17 cellular contexts compared by ENCODE assay signal in the genomic region with DNA sequence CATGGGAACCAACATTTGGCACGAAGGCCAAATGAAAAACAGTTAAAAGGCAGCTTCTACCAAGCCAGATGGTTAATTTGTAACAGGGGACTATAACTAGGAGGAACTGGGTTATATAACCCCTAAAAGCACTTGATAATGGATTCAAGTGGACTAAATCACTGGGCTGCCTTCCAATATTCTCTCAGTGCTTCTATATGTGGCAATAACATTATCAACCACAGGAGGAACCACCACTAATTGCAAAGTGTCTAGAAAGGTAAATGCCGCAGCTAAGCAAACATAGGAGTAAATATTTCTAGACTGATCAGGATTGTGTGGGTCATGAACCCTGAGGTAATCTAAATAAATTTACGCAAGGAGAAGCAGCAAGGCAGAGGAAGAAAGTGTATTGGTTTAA.
DNase-seq lines count a peak whose midpoint lies in the region; ATAC-seq and TF ChIP-seq lines count a peak whose summit lies in the region.
"Had no signal": no experiment of that assay in that cellular context is flagged by ENCODE, and none has a peak within 500 bp of the region (broad histone marks: within the 10 kb centered on the region; RNA-seq: fewer than 3 reads in every experiment).

No MANE protein-coding gene starts in this region.

- no peaks in the 10 kb centered on the region for H4K20me1 ChIP-seq in smooth muscle cell (ENCODE audit: low read depth)

- H3K4me1 ChIP-seq in smooth muscle cell (ENCODE audit: low read depth), result no peaks in the 10 kb centered on the region

- no peak for ATAC-seq in T-helper 17 cell
- ATAC-seq: activated T-helper 17 cell treated with anti-CD3 and anti-CD28 coated beads, Interleukin-2, amount 50 U/mL, for 72 hours; effector memory CD8-positive, alpha-beta T cell; left ventricle myocardium superior; naive thymus-derived CD8-positive, alpha-beta T cell; Right ventricle myocardium inferior had no signal

- 56% methylated on average over 3 of the region's 3 CpGs for WGBS in smooth muscle cell (ENCODE audit: low lambda C conversion rate)

- H3K27ac Mint-ChIP-seq in T-helper 17 cell, result no peak overlapping the region
- H3K27ac Mint-ChIP-seq: activated B cell treated with CpG ODN at 0.5 μM for 24 hours; activated T-helper 17 cell treated with anti-CD3 and anti-CD28 coated beads, Interleukin-2, amount 50 U/mL, for 72 hours; CD4-positive, alpha-beta memory T cell; effector memory CD8-positive, alpha-beta T cell; naive thymus-derived CD8-positive, alpha-beta T cell; T-helper 1 cell treated with Interleukin-12 subunit alpha and Interleukin-12 subunit beta and Interleukin-4 antibody, amounts not matched to agents 30 μg/mL and 1 μg/mL, for 36 hours had no signal

- H3K4me1 Mint-ChIP-seq in T-helper 17 cell, result no peaks in the 10 kb centered on the region
- H3K4me1 Mint-ChIP-seq: activated B cell treated with CpG ODN at 0.5 μM for 24 hours; activated T-helper 17 cell treated with anti-CD3 and anti-CD28 coated beads, Interleukin-2, amount 50 U/mL, for 72 hours; CD4-positive, alpha-beta memory T cell; naive thymus-derived CD8-positive, alpha-beta T cell had no signal

- no peak overlapping the region for H3K4me3 Mint-ChIP-seq in T-helper 17 cell
- H3K4me3 Mint-ChIP-seq: activated B cell treated with CpG ODN at 0.5 μM for 24 hours; activated T-helper 17 cell treated with anti-CD3 and anti-CD28 coated beads, Interleukin-2, amount 50 U/mL, for 72 hours; CD4-positive, alpha-beta memory T cell; effector memory CD8-positive, alpha-beta T cell; naive thymus-derived CD8-positive, alpha-beta T cell; T-helper 1 cell treated with Interleukin-12 subunit alpha and Interleukin-12 subunit beta and Interleukin-4 antibody, amounts not matched to agents 30 μg/mL and 1 μg/mL, for 36 hours had no signal

- no peaks in the 10 kb centered on the region for H3K27me3 ChIP-seq in smooth muscle cell (ENCODE audit: low read depth)

- DNase-seq in Caki2 (ENCODE audit: low read depth), result peak; percentile 80
- peak; percentile 36 for DNase-seq in NCI-H1417 treated with DMSO at 0.1 percent for 48 hours (lab: John Stamatoyannopoulos, UW)
- peak; percentile 84 for DNase-seq in NCI-H774 (lab: John Stamatoyannopoulos, UW)
- peak; percentile 1 for DNase-seq in kidney glomerular epithelial cell (lab: John Stamatoyannopoulos, UW)
- DNase-seq in germinal center (ENCODE audit: low spot score), result no peak
- no peak for DNase-seq in T-helper 17 cell
- no peak for DNase-seq in smooth muscle cell (lab: John Stamatoyannopoulos, UW; ENCODE audit: unreplicated experiment)
- no peak for DNase-seq in erythroblast (lab: John Stamatoyannopoulos, UW)
- DNase-seq: activated B cell treated with CpG ODN at 0.5 μM for 24 hours; CD4-positive, alpha-beta memory T cell; effector memory CD8-positive, alpha-beta T cell; left ventricle myocardium superior; naive thymus-derived CD8-positive, alpha-beta T cell; stimulated activated naive CD4-positive, alpha-beta T cell treated with Interleukin-2 at 50 U/mL for 16 hours had no signal

- in situ Hi-C loops in Caki2 (cut with HindIII; ENCODE audit: low pct_unique_long_range_greater_than_20kb, low sequenced_read_pairs), result no loop called here

- no peak overlapping the region for H3K4me2 ChIP-seq in smooth muscle cell

- TF ChIP-seq POLR2A in erythroblast (IDR thresholded peaks at IDR 0.05; ENCODE audit: low read length), result no peak

- H3K27me3 Mint-ChIP-seq in T-helper 17 cell, result no peaks in the 10 kb centered on the region
- H3K27me3 Mint-ChIP-seq: activated B cell treated with CpG ODN at 0.5 μM for 24 hours; activated T-helper 17 cell treated with anti-CD3 and anti-CD28 coated beads, Interleukin-2, amount 50 U/mL, for 72 hours; CD4-positive, alpha-beta memory T cell; effector memory CD8-positive, alpha-beta T cell; naive thymus-derived CD8-positive, alpha-beta T cell had no signal

- H2AFZ ChIP-seq in smooth muscle cell (ENCODE audit: low read depth), result no peak overlapping the region

- TF ChIP-seq CTCF in smooth muscle cell (IDR thresholded peaks at IDR 0.05; ENCODE audit: borderline replicate concordance, insufficient read depth, poor library complexity, severe bottlenecking), result no peak

- no peaks in the 10 kb centered on the region for H3K36me3 ChIP-seq in smooth muscle cell (ENCODE audit: low read depth)

- no peak overlapping the region for H3K9ac ChIP-seq in smooth muscle cell (ENCODE audit: low read depth)

- H3K9me3 ChIP-seq in T-helper 17 cell (ENCODE audit: control insufficient read depth, low read length, poor library complexity, severe bottlenecking) (no peaks in the 10 kb centered on the region), smooth muscle cell (replicated peaks; ENCODE audit: low read depth) (no peaks in the 10 kb centered on the region)

- no peaks in the 10 kb centered on the region for H3F3A ChIP-seq in smooth muscle cell (ENCODE audit: low read depth)

- H3K36me3 Mint-ChIP-seq in T-helper 17 cell (ENCODE audit: low read depth), result no peaks in the 10 kb centered on the region
- H3K36me3 Mint-ChIP-seq: CD4-positive, alpha-beta memory T cell; naive thymus-derived CD8-positive, alpha-beta T cell had no signal

- H3K79me2 ChIP-seq in smooth muscle cell (ENCODE audit: low read depth), result no peaks in the 10 kb centered on the region

- no peak overlapping the region for H3K27ac ChIP-seq in smooth muscle cell (ENCODE audit: low read depth)

- H3K4me3 ChIP-seq in smooth muscle cell, result no peak overlapping the region

Comparison
In these comparisons a context has a peak if more than half of its experiments do, and no peak if none do; other contexts are left out.
1. DNase-seq: peak in Caki2 (single experiment), NCI-H1417 treated with DMSO at 0.1 percent for 48 hours (single experiment), NCI-H774 (single experiment) and kidney glomerular epithelial cell (single experiment); none in germinal center (single experiment), T-helper 17 cell (0 of 3), smooth muscle cell (single experiment) and erythroblast (0 of 2).